In the genomic region with DNA sequence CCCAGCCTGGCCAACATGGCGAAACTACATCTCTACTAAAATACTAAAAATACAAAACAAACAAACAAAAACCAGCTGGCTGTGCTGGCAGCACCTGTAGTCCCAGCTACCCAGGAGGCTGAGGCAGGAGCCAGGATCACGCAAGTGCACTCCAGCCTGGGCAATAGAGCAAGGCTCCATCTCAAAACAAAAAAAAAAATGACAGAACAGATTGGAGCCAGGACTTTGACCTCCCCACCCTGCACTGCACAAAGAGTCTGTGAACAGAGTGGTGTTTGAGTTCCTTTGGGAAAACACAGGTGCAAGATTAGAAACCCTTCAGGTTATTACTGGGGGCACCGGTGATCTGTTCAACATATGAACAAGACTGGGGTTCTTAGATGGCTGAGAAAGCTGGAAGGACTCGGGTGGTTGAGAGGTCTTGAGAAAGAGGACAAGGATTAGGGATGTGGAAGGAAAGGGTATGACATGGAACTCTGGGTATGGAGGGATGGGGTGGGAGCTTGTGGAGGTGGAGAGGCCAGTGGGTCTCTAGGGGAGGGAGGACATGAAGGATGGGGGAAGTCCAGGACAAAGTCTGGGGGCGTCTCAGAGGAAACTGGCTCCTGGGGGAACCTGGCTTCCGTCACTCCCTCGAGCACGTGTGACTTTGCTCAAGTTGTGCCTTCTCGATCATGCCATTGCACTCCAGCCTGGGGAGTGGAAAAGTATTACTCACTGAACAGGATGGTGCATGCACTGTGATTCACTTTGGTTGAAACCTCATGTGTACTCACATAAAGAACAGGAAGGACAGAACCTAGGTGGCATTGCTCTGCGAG, we compare ENCODE assay signal across 8 cellular contexts. TPM values are rescaled to one million over a fixed set of nuclear protein-coding genes. Genes with fewer than 3 reads are reported as not detected.
DNase-seq lines count a peak whose midpoint lies in the region; ATAC-seq and TF ChIP-seq lines count a peak whose summit lies in the region.

No MANE protein-coding gene starts in this region.

- H3K27me3 ChIP-seq in right cardiac atrium (ENCODE audit: control insufficient read depth, insufficient read depth) = no peaks in the 10 kb centered on the region

- H3K27ac Mint-ChIP-seq in activated naive CD8-positive, alpha-beta T cell treated with anti-CD3 and anti-CD28 coated beads, Interleukin-2, amount 10 ng/mL, durations not matched to agents 7 days and 5 days = peak overlapping the region; percentile 98
- peak overlapping the region; percentile 85 for H3K27ac Mint-ChIP-seq in type B pancreatic cell

- H3K9me3 ChIP-seq in right cardiac atrium (ENCODE audit: control insufficient read depth, low read length) = no peaks in the 10 kb centered on the region

- H3K36me3 Mint-ChIP-seq in activated naive CD8-positive, alpha-beta T cell treated with anti-CD3 and anti-CD28 coated beads, Interleukin-2, amount 10 ng/mL, durations not matched to agents 7 days and 5 days = peaks cover 24% of the 10 kb centered on the region
- H3K36me3 Mint-ChIP-seq in type B pancreatic cell = peaks cover 10% of the 10 kb centered on the region

- no peaks in the 10 kb centered on the region for H3K9me3 Mint-ChIP-seq in activated naive CD8-positive, alpha-beta T cell treated with anti-CD3 and anti-CD28 coated beads, Interleukin-2, amount 10 ng/mL, durations not matched to agents 7 days and 5 days
- H3K9me3 Mint-ChIP-seq in type B pancreatic cell = no peaks in the 10 kb centered on the region

- H3K4me3 ChIP-seq in right cardiac atrium (ENCODE audit: low read length) = no peak overlapping the region

- H3K27me3 Mint-ChIP-seq in activated naive CD8-positive, alpha-beta T cell treated with anti-CD3 and anti-CD28 coated beads, Interleukin-2, amount 10 ng/mL, durations not matched to agents 7 days and 5 days = no peaks in the 10 kb centered on the region
- H3K27me3 Mint-ChIP-seq in type B pancreatic cell = no peaks in the 10 kb centered on the region

- intact Hi-C loops in right cardiac atrium (cut with DNase I) = no loop called here

- no peaks in the 10 kb centered on the region for H3K4me1 ChIP-seq in right cardiac atrium (ENCODE audit: control insufficient read depth, insufficient read depth, low read length)

- H3K27ac ChIP-seq in right cardiac atrium (ENCODE audit: low read length) = no peak overlapping the region

- H3K4me1 Mint-ChIP-seq in activated naive CD8-positive, alpha-beta T cell treated with anti-CD3 and anti-CD28 coated beads, Interleukin-2, amount 10 ng/mL, durations not matched to agents 7 days and 5 days = peaks cover 65% of the 10 kb centered on the region
- no peaks in the 10 kb centered on the region for H3K4me1 Mint-ChIP-seq in type B pancreatic cell (ENCODE audit: unreplicated experiment)

- 72% methylated on average over 10 of the region's 10 CpGs for WGBS in right cardiac atrium

- ATAC-seq in activated naive CD8-positive, alpha-beta T cell treated with anti-CD3 and anti-CD28 coated beads, Interleukin-2, amount 10 ng/mL, durations not matched to agents 7 days and 5 days (ENCODE audit: low read depth) = no peak
- ATAC-seq in left lobe of liver = peak; percentile 60
- no peak for ATAC-seq in right cardiac atrium
- no peak for ATAC-seq in GM21825 (IDR thresholded peaks at IDR 0.05; ENCODE audit: unreplicated experiment)

- TF ChIP-seq CTCF in type B pancreatic cell (conservative IDR thresholded peaks at IDR 0.05) = no peak

- POLR2A ChIA-PET in activated naive CD8-positive, alpha-beta T cell treated with anti-CD3 and anti-CD28 coated beads, Interleukin-2, amount 10 ng/mL, durations not matched to agents 7 days and 5 days (lab: Charles Lee) = interaction anchor here (0.7 to 6.1 kb wide), 13 partner anchors 7 to 123 kb away, joined by 3 to 32 read pairs (median 4); a partner anchor contains a TSS

- peak overlapping the region; percentile 78 for H3K4me3 Mint-ChIP-seq in activated naive CD8-positive, alpha-beta T cell treated with anti-CD3 and anti-CD28 coated beads, Interleukin-2, amount 10 ng/mL, durations not matched to agents 7 days and 5 days
- peak overlapping the region; percentile 2 for H3K4me3 Mint-ChIP-seq in type B pancreatic cell

- DNase-seq in activated gamma-delta T cell treated with Interleukin-2 at 50 U/mL for 16 hours (peak; percentile 40), activated gamma-delta T cell (lab: John Stamatoyannopoulos, UW) (no peak), left lobe of liver (ENCODE audit: low spot score) (no peak), type B pancreatic cell (ENCODE audit: extremely low spot score, unreplicated experiment) (no peak), globus pallidus (ENCODE audit: low spot score) (no peak), right cardiac atrium (no peak)
- no peak for DNase-seq in activated naive CD8-positive, alpha-beta T cell treated with anti-CD3 and anti-CD28 coated beads, Interleukin-2, amount 10 ng/mL, durations not matched to agents 7 days and 5 days

RNA-seq across cellular contexts. Expression of a gene that starts 25.9 kb away (rescaled TPM):
- total RNA-seq in activated naive CD8-positive, alpha-beta T cell treated with anti-CD3 and anti-CD28 coated beads, Interleukin-2, amount 10 ng/mL, durations not matched to agents 7 days and 5 days = 1 to 10 TPM; 1.6 to 2.4 TPM
- total RNA-seq in left lobe of liver (22.8 TPM), type B pancreatic cell (ENCODE audit: low replicate concordance) (4.5 and 12.1 TPM in 2 replicates), right cardiac atrium (10 to 100 TPM; 10.2 to 27.4 (median 17.6) TPM)
- 29.3 TPM for polyA plus RNA-seq in right cardiac atrium

RNA-seq across cellular contexts. Expression of a gene that starts 26.7 kb away (rescaled TPM):
- total RNA-seq in activated naive CD8-positive, alpha-beta T cell treated with anti-CD3 and anti-CD28 coated beads, Interleukin-2, amount 10 ng/mL, durations not matched to agents 7 days and 5 days = 100 to 1,000 TPM; 122 to 125 TPM
- total RNA-seq in left lobe of liver (29.1 TPM), type B pancreatic cell (ENCODE audit: low replicate concordance) (56.3 and 62.0 TPM in 2 replicates), right cardiac atrium (10 to 100 TPM; 46.1 to 50.8 (median 48.3) TPM)
- polyA plus RNA-seq in right cardiac atrium = 57.7 TPM

RNA-seq across cellular contexts. Expression of a gene that starts 27.5 kb away (rescaled TPM):
- 1 to 10 TPM; 1.5 to 2.3 TPM for total RNA-seq in activated naive CD8-positive, alpha-beta T cell treated with anti-CD3 and anti-CD28 coated beads, Interleukin-2, amount 10 ng/mL, durations not matched to agents 7 days and 5 days
- 8.5 TPM for total RNA-seq in left lobe of liver
- 5.1 and 5.2 TPM in 2 replicates for total RNA-seq in type B pancreatic cell (ENCODE audit: low replicate concordance)
- total RNA-seq in right cardiac atrium = under 1 TPM; 0.42 to 0.83 (median 0.69) TPM
- 1.2 TPM for polyA plus RNA-seq in right cardiac atrium

RNA-seq across cellular contexts. Expression of a gene that starts 37.3 kb away (rescaled TPM):
- total RNA-seq in activated naive CD8-positive, alpha-beta T cell treated with anti-CD3 and anti-CD28 coated beads, Interleukin-2, amount 10 ng/mL, durations not matched to agents 7 days and 5 days = 10 to 100 TPM; 49.7 TPM
- 10.5 TPM for total RNA-seq in left lobe of liver
- total RNA-seq in type B pancreatic cell (ENCODE audit: low replicate concordance) = 32.0 and 40.0 TPM in 2 replicates
- total RNA-seq in right cardiac atrium = 10 to 100 TPM; 13.1 to 19.9 (median 17.0) TPM
- 9.8 TPM for polyA plus RNA-seq in right cardiac atrium

RNA-seq across cellular contexts. Expression of a gene that starts 41.2 kb away (rescaled TPM):
- total RNA-seq in activated naive CD8-positive, alpha-beta T cell treated with anti-CD3 and anti-CD28 coated beads, Interleukin-2, amount 10 ng/mL, durations not matched to agents 7 days and 5 days = 10 to 100 TPM; 19.8 to 24.4 TPM
- 262 TPM for total RNA-seq in left lobe of liver
- 102 and 106 TPM in 2 replicates for total RNA-seq in type B pancreatic cell (ENCODE audit: low replicate concordance)
- 100 to 1,000 TPM; 139 to 158 (median 147) TPM for total RNA-seq in right cardiac atrium
- 104 TPM for polyA plus RNA-seq in right cardiac atrium
